ENCODE assay signal across 11 cellular contexts in genomic region chr6:3281669-3282460, GRCh38. TPM values are rescaled to one million over a fixed set of nuclear protein-coding genes. Genes with fewer than 3 reads are reported as not detected.
DNase-seq lines count a peak whose midpoint lies in the region; ATAC-seq, FAIRE-seq and TF ChIP-seq lines count a peak whose summit lies in the region.
"Had no signal": no experiment of that assay in that cellular context is flagged by ENCODE, and none has a peak within 500 bp of the region (broad histone marks: within the 10 kb centered on the region; RNA-seq: fewer than 3 reads in every experiment).

No MANE protein-coding gene starts in this region.

- 66% methylated on average over 13 of the region's 13 CpGs for WGBS in A549 (ENCODE audit: missing lambda C conversion rate)

- TF ChIP-seq RAD21 in A549 (conservative IDR thresholded peaks at IDR 0.05 in 1 of 2, IDR thresholded peaks at IDR 0.05 in 1 of 2), result peak in 1 of 2 experiments; percentile 19; a peak in 2 of 5 replicates

- H3K9me3 Mint-ChIP-seq in activated T-helper 1 cell treated with anti-CD3 and anti-CD28 coated beads, Interleukin-12 subunit alpha, Interleukin-12 subunit beta, Interleukin-2, Interleukin-4 antibody, amounts not matched to agents 30 ng/mL and 10 ng/mL and 1 ng/mL, durations not matched to agents 14 hours and 24 hours and 36 hours, result no peaks in the 10 kb centered on the region
- H3K9me3 Mint-ChIP-seq: CD4-positive, alpha-beta T cell; T-helper 1 cell treated with Interleukin-12 subunit alpha and Interleukin-12 subunit beta and Interleukin-4 antibody, amounts not matched to agents 30 μg/mL and 1 μg/mL, for 36 hours had no signal

- DNase-seq in A549 (ENCODE audit: low read depth in 1 of 2, low spot score in 1 of 2) (peak; percentile 21 to 47), PC-9 (peak; percentile 32 to 56), myocyte (ENCODE audit: low read depth) (peak; percentile 51), T-helper 9 cell (no peak), GM20000 (ENCODE audit: low spot score) (no peak), MV-4-11 (lab: John Stamatoyannopoulos, UW) (no peak)
- no peak for DNase-seq in activated T-helper 1 cell treated with anti-CD3 and anti-CD28 coated beads, Interleukin-12 subunit alpha, Interleukin-12 subunit beta, Interleukin-2, Interleukin-4 antibody, amounts not matched to agents 30 ng/mL and 10 ng/mL and 1 ng/mL, durations not matched to agents 14 hours and 24 hours and 36 hours (ENCODE audit: low spot score)
- DNase-seq: central memory CD4-positive, alpha-beta T cell had no signal

- H3K4me3 ChIP-seq in A549 (no peak overlapping the region), PC-9 (no peak overlapping the region)

- H3K4me2 ChIP-seq in A549 (no peak overlapping the region), PC-9 (no peak overlapping the region)

- H3K4me1 ChIP-seq in A549 (peaks cover 18% of the 10 kb centered on the region), PC-9 (replicated peaks; ENCODE audit: insufficient read depth) (no peaks in the 10 kb centered on the region)

- no peaks in the 10 kb centered on the region for H3K36me3 ChIP-seq in PC-9 (ENCODE audit: low read depth)

- no peak overlapping the region for H3K4me3 Mint-ChIP-seq in activated T-helper 1 cell treated with anti-CD3 and anti-CD28 coated beads, Interleukin-12 subunit alpha, Interleukin-12 subunit beta, Interleukin-2, Interleukin-4 antibody, amounts not matched to agents 30 ng/mL and 10 ng/mL and 1 ng/mL, durations not matched to agents 14 hours and 24 hours and 36 hours
- H3K4me3 Mint-ChIP-seq: CD4-positive, alpha-beta T cell; T-helper 1 cell treated with Interleukin-12 subunit alpha and Interleukin-12 subunit beta and Interleukin-4 antibody, amounts not matched to agents 30 μg/mL and 1 μg/mL, for 36 hours had no signal

- H3K27ac Mint-ChIP-seq in activated T-helper 1 cell treated with anti-CD3 and anti-CD28 coated beads, Interleukin-12 subunit alpha, Interleukin-12 subunit beta, Interleukin-2, Interleukin-4 antibody, amounts not matched to agents 30 ng/mL and 10 ng/mL and 1 ng/mL, durations not matched to agents 14 hours and 24 hours and 36 hours, result no peak overlapping the region
- H3K27ac Mint-ChIP-seq: CD4-positive, alpha-beta T cell; T-helper 1 cell treated with Interleukin-12 subunit alpha and Interleukin-12 subunit beta and Interleukin-4 antibody, amounts not matched to agents 30 μg/mL and 1 μg/mL, for 36 hours had no signal

- no peaks in the 10 kb centered on the region for H3K79me2 ChIP-seq in PC-9 (ENCODE audit: low read depth)

- CTCF ChIA-PET in A549 (lab: Yijun Ruan, JAX) (interaction anchor here (0.9 to 17.5 kb wide), 8 partner anchors 14 to 567 kb away, joined by 3 to 186 read pairs (median 4); partner anchors contain the start of gene FAM50B), PC-9 (lab: Charles Lee) (no interaction called here)

- no peaks in the 10 kb centered on the region; the same call in 1 of the 2 replicates for H4K20me1 ChIP-seq in PC-9 (ENCODE audit: insufficient read depth)

- intact Hi-C loops in PC-9 (cut with micrococcal nuclease; ENCODE audit: unreplicated experiment), result no loop called here
- intact Hi-C loops in activated T-helper 1 cell treated with anti-CD3 and anti-CD28 coated beads, Interleukin-12 subunit alpha, Interleukin-12 subunit beta, Interleukin-2, Interleukin-4 antibody, amounts not matched to agents 30 ng/mL and 10 ng/mL and 1 ng/mL, durations not matched to agents 14 hours and 24 hours and 36 hours (cut with micrococcal nuclease), result no loop called here

- no peaks in the 10 kb centered on the region for H3K27me3 ChIP-seq in PC-9 (ENCODE audit: insufficient read depth, low read depth)

- TF ChIP-seq POLR2A in A549 (IDR thresholded peaks at IDR 0.05; ENCODE audit: low read length), result no peak

- H3K27ac ChIP-seq in A549 (peak overlapping the region in 1 of 2 experiments; percentile 53; a peak in 3 of 6 replicates), PC-9 (no peak overlapping the region)

- POLR2A ChIA-PET in A549 (lab: Yijun Ruan, JAX), result interaction anchor here (0.7 kb wide), 1 partner anchor 451 kb away, joined by 3 read pairs; no protein-coding TSS in a partner anchor
- POLR2A ChIA-PET in PC-9 (lab: Charles Lee; ENCODE audit: unreplicated experiment), result no interaction called here

- no peak for TF ChIP-seq EP300 in A549 (IDR thresholded peaks at IDR 0.05)

- no peak for FAIRE-seq in A549 (lab: Jason Lieb, UNC)

- no peaks in the 10 kb centered on the region for H3K4me1 Mint-ChIP-seq in activated T-helper 1 cell treated with anti-CD3 and anti-CD28 coated beads, Interleukin-12 subunit alpha, Interleukin-12 subunit beta, Interleukin-2, Interleukin-4 antibody, amounts not matched to agents 30 ng/mL and 10 ng/mL and 1 ng/mL, durations not matched to agents 14 hours and 24 hours and 36 hours (ENCODE audit: low read depth)

- H3K9me3 ChIP-seq in A549, result no peaks in the 10 kb centered on the region
- no peaks in the 10 kb centered on the region for H3K9me3 ChIP-seq in PC-9 (ENCODE audit: insufficient read depth, low read depth)

- no peak for TF ChIP-seq CTCF in A549 (IDR thresholded peaks at IDR 0.05)
- no peak for TF ChIP-seq CTCF in PC-9 (conservative IDR thresholded peaks at IDR 0.05)
- no peak for TF ChIP-seq CTCF in GM20000 (IDR thresholded peaks at IDR 0.05; ENCODE audit: extremely low read depth, missing control alignments)

- no peak overlapping the region for H2AFZ ChIP-seq in PC-9

- no peaks in the 10 kb centered on the region for H3K27me3 Mint-ChIP-seq in activated T-helper 1 cell treated with anti-CD3 and anti-CD28 coated beads, Interleukin-12 subunit alpha, Interleukin-12 subunit beta, Interleukin-2, Interleukin-4 antibody, amounts not matched to agents 30 ng/mL and 10 ng/mL and 1 ng/mL, durations not matched to agents 14 hours and 24 hours and 36 hours (ENCODE audit: insufficient read depth)
- H3K27me3 Mint-ChIP-seq: CD4-positive, alpha-beta T cell had no signal

- no TSS peak for BruUV-seq in PC-9 (replicated peaks; lab: Mats Ljungman, UMichigan)

- ATAC-seq in A549, result peak; percentile 48 to 66; a peak in 5 of 6 replicates
- peak; percentile 88 for ATAC-seq in esophagus mucosa

- no peaks in the 10 kb centered on the region for H3K36me3 Mint-ChIP-seq in activated T-helper 1 cell treated with anti-CD3 and anti-CD28 coated beads, Interleukin-12 subunit alpha, Interleukin-12 subunit beta, Interleukin-2, Interleukin-4 antibody, amounts not matched to agents 30 ng/mL and 10 ng/mL and 1 ng/mL, durations not matched to agents 14 hours and 24 hours and 36 hours (ENCODE audit: low read depth)

- no peaks in the 10 kb centered on the region for H3K9me2 ChIP-seq in PC-9 (ENCODE audit: insufficient read depth)

- no peaks in the 10 kb centered on the region for H3F3A ChIP-seq in PC-9 (ENCODE audit: insufficient read depth, low read depth)

TF ChIP-seq in A549, 52 proteins besides CTCF, POLR2A, EP300 and RAD21 (continues in another document):
- TF ChIP-seq RNF2 (IDR thresholded peaks at IDR 0.05; ENCODE audit: borderline replicate concordance, low read depth) (no peak), ATOH8 (CRISPR knock-in tag; IDR thresholded peaks at IDR 0.05; ENCODE audit: low read depth) (no peak), HDAC2 (IDR thresholded peaks at IDR 0.05) (no peak), HOXB13 (CRISPR knock-in tag; IDR thresholded peaks at IDR 0.05; ENCODE audit: low read depth) (no peak), TFCP2L1 (CRISPR knock-in tag; IDR thresholded peaks at IDR 0.05) (no peak), NFE2L2 (conservative IDR thresholded peaks at IDR 0.05; ENCODE audit: low read length) (no peak), SMC3 (IDR thresholded peaks at IDR 0.05) (no peak)
- TF ChIP-seq, protein P1, sequence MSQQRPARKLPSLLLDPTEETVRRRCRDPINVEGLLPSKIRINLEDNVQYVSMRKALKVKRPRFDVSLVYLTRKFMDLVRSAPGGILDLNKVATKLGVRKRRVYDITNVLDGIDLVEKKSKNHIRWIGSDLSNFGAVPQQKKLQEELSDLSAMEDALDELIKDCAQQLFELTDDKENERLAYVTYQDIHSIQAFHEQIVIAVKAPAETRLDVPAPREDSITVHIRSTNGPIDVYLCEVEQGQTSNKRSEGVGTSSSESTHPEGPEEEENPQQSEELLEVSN (IDR thresholded peaks at IDR 0.05; ENCODE audit: borderline replicate concordance, low read depth), result no peak

RNA-seq across cellular contexts. Expression of gene PSMG4, which starts 23.1 kb away (rescaled TPM):
- 12.9 and 15.0 TPM in 2 replicates for polyA plus RNA-seq in A549 (2011; rRNA removed)
- 66.9 and 80.0 TPM in 2 replicates for polyA plus RNA-seq in A549 (2012; cell fraction: cytosol; rRNA removed)
- 36.7 and 50.6 TPM in 2 replicates for polyA plus RNA-seq in A549 (2012; cell fraction: nucleus; rRNA removed)
- 21.9 to 24.0 TPM (median 23.1 TPM) in 3 replicates for polyA plus RNA-seq in A549 (2017; fragmentation: RNase III; extraction: RNeasy Plus Mini Kit Qiagen cat#74134 plus additional on column Dnase treatment)
- 9.2 and 9.9 TPM in 2 replicates for polyA minus RNA-seq in A549 (2011; rRNA and poly(A)+ RNA removed)
- 33.8 and 47.6 TPM in 2 replicates for total RNA-seq in PC-9 (2021)
- 19.6 TPM for total RNA-seq in esophagus mucosa
- 16.8 and 43.0 TPM in 2 replicates for total RNA-seq in myocyte
- 29.4 TPM for polyA plus RNA-seq in myocyte (2012)
- 32.1 and 35.4 TPM in 2 replicates for total RNA-seq in activated T-helper 1 cell treated with anti-CD3 and anti-CD28 coated beads, Interleukin-12 subunit alpha, Interleukin-12 subunit beta, Interleukin-2, Interleukin-4 antibody, amounts not matched to agents 30 ng/mL and 10 ng/mL and 1 ng/mL, durations not matched to agents 14 hours and 24 hours and 36 hours

RNA-seq across cellular contexts. Expression of gene TUBB2B, which starts 54.4 kb away (rescaled TPM):
- polyA plus RNA-seq in A549 (2011; rRNA removed) (9.0 and 10.8 TPM in 2 replicates), A549 (2017; fragmentation: RNase III; extraction: RNeasy Plus Mini Kit Qiagen cat#74134 plus additional on column Dnase treatment) (15.7 to 19.0 TPM (median 18.0 TPM) in 3 replicates)
- polyA plus RNA-seq in A549 (2012; cell fraction: cytosol; rRNA removed), result 28.9 and 33.7 TPM in 2 replicates
- polyA plus RNA-seq in A549 (2012; cell fraction: nucleus; rRNA removed), result 29.8 and 39.4 TPM in 2 replicates
- polyA minus RNA-seq in A549 (2011; rRNA and poly(A)+ RNA removed), result 11.9 and 13.0 TPM in 2 replicates
- total RNA-seq in PC-9 (2021) (1.3 and 2.5 TPM in 2 replicates), esophagus mucosa (3.0 TPM), myocyte (112 and 114 TPM in 2 replicates)
- 71.2 TPM for polyA plus RNA-seq in myocyte (2012)
- 0.20 and 0.57 TPM in 2 replicates for total RNA-seq in activated T-helper 1 cell treated with anti-CD3 and anti-CD28 coated beads, Interleukin-12 subunit alpha, Interleukin-12 subunit beta, Interleukin-2, Interleukin-4 antibody, amounts not matched to agents 30 ng/mL and 10 ng/mL and 1 ng/mL, durations not matched to agents 14 hours and 24 hours and 36 hours
- total RNA-seq: CD4-positive, alpha-beta T cell had no signal

Comparison
In these comparisons a context has a peak if more than half of its experiments do, and no peak if none do; other contexts are left out.
1. DNase-seq: peak in A549 (2 of 2), PC-9 (2 of 2) and myocyte (single experiment); none in T-helper 9 cell (single experiment), GM20000 (single experiment), activated T-helper 1 cell treated with anti-CD3 and anti-CD28 coated beads, Interleukin-12 subunit alpha, Interleukin-12 subunit beta, Interleukin-2, Interleukin-4 antibody, amounts not matched to agents 30 ng/mL and 10 ng/mL and 1 ng/mL, durations not matched to agents 14 hours and 24 hours and 36 hours (single experiment) and MV-4-11 (single experiment).
2. RNA of gene TUBB2B, which starts 54.4 kb away (total RNA-seq): 112 to 114 TPM in myocyte; 3.0 TPM in esophagus mucosa (single experiment), 1.3 to 2.5 TPM in PC-9 and 0.20 to 0.57 TPM in activated T-helper 1 cell treated with anti-CD3 and anti-CD28 coated beads, Interleukin-12 subunit alpha, Interleukin-12 subunit beta, Interleukin-2, Interleukin-4 antibody, amounts not matched to agents 30 ng/mL and 10 ng/mL and 1 ng/mL, durations not matched to agents 14 hours and 24 hours and 36 hours; every median in the first group is over 10 times any median in the second.